1 cellular context compared by ENCODE assay signal in the genomic region with DNA sequence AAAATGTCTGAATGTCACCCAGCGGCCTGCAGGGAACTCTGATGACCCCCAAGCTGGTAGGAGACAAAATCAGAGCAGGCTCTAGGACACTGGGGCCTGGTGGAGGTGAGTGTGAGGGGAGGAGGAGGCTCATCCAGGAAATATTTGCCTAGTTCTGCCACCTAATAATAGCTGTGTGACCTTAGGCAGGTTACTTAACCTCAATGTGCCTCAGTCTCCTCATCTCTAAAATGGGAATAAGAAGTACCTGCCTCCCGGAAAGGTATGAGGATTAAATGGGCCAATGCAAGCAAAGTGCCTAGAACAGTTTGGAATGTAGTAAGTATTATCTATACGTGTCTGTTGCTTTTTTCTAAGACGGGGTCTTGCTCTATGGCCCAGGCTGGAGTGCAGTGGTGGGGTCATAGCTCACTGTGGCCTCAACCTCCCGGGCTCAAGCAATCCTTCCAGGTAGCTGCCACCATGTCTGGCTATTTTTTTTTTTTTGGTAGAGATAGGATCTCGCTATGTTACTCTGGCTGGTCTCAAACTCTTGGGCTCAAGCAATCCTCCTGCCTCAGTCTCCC.
TF ChIP-seq lines count a peak whose summit lies in the region.

No MANE protein-coding gene starts in this region.

TF ChIP-seq in K562, 482 proteins besides CTCF, POLR2A, EP300 and RAD21:
- TF ChIP-seq KDM1A (IDR thresholded peaks at IDR 0.05) (peak in 1 of 2 experiments; percentile 62; a peak in 2 of 4 replicates), BRF1 (IDR thresholded peaks at IDR 0.05; ENCODE audit: borderline replicate concordance, extremely low read depth, insufficient read length) (no peak), ZNF57 (CRISPR knock-in tag; IDR thresholded peaks at IDR 0.05) (no peak), ESRRA (IDR thresholded peaks at IDR 0.05; ENCODE audit: borderline replicate concordance, low read depth) (peak; percentile 73), SOX6 (IDR thresholded peaks at IDR 0.05) (no peak), BCOR (IDR thresholded peaks at IDR 0.05) (peak; percentile 77), GATA2 (CRISPR knock-in tag; IDR thresholded peaks at IDR 0.05) (no peak), USF1 (CRISPR knock-in tag; IDR thresholded peaks at IDR 0.05) (no peak), ZNF830 (CRISPR knock-in tag; IDR thresholded peaks at IDR 0.05) (no peak), SMARCA5 (IDR thresholded peaks at IDR 0.05) (peak; percentile 72; the same call in 1 of the 2 replicates), CHD4 (IDR thresholded peaks at IDR 0.05; ENCODE audit: insufficient read depth, insufficient replicate concordance, low read depth, low read length, poor library complexity, severe bottlenecking) (peak; percentile 82), RBM25 (IDR thresholded peaks at IDR 0.05; ENCODE audit: low read depth, low read length, severe bottlenecking) (peak; percentile 92), LEF1 (IDR thresholded peaks at IDR 0.05) (no peak), PTRF (tag; IDR thresholded peaks at IDR 0.05) (no peak), SIX5 (IDR thresholded peaks at IDR 0.05; ENCODE audit: borderline replicate concordance in 1 of 2, insufficient read depth in 1 of 2, low read depth in 1 of 2, low read length in 2 of 2) (no peak), HDAC8 (tag; IDR thresholded peaks at IDR 0.05) (no peak), HDAC2 (IDR thresholded peaks at IDR 0.05) (0 out of 2 replicates have a peak, but pooled peaks have one; percentile 29), ZNF121 (CRISPR knock-in tag; conservative IDR thresholded peaks at IDR 0.05) (peak; percentile 96), ADNP (tag; IDR thresholded peaks at IDR 0.05) (peak; percentile 44; the same call in 1 of the 2 replicates)
- TF ChIP-seq, protein P1, sequence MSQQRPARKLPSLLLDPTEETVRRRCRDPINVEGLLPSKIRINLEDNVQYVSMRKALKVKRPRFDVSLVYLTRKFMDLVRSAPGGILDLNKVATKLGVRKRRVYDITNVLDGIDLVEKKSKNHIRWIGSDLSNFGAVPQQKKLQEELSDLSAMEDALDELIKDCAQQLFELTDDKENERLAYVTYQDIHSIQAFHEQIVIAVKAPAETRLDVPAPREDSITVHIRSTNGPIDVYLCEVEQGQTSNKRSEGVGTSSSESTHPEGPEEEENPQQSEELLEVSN (IDR thresholded peaks at IDR 0.05; ENCODE audit: borderline replicate concordance in 1 of 2, extremely low read depth in 1 of 2, insufficient read depth in 1 of 2, insufficient read length in 1 of 2, low read depth in 1 of 2, low read length in 1 of 2, poor library complexity in 1 of 2, severe bottlenecking in 1 of 2) = no peak
TF ChIP-seq in K562: peak in this region for 9.
